18 cellular contexts compared by ENCODE assay signal in genomic region chr16:31184888-31185287, GRCh38. TPM values are rescaled to one million over a fixed set of nuclear protein-coding genes. Genes with fewer than 3 reads are reported as not detected.
DNase-seq lines count a peak whose midpoint lies in the region; ATAC-seq and TF ChIP-seq lines count a peak whose summit lies in the region.
"Had no signal": no experiment of that assay in that cellular context is flagged by ENCODE, and none has a peak within 500 bp of the region (broad histone marks: within the 10 kb centered on the region; RNA-seq: fewer than 3 reads in every experiment).

No MANE protein-coding gene starts in this region.

- no peak overlapping the region for H3K4me3 ChIP-seq in CD8-positive, alpha-beta memory T cell (ENCODE audit: low read length)
- H3K4me3 ChIP-seq in adrenal gland (no peak overlapping the region), esophagus squamous epithelium (no peak overlapping the region)
- H3K4me3 ChIP-seq: BLaER1, ovary had no signal

- H3K27me3 Mint-ChIP-seq in CD8-positive, alpha-beta memory T cell = peaks cover 0 to 5% of the 10 kb centered on the region in 2 donors
- peaks cover 1% of the 10 kb centered on the region for H3K27me3 Mint-ChIP-seq in IgD-negative memory B cell
- H3K27me3 Mint-ChIP-seq in activated naive CD8-positive, alpha-beta T cell treated with anti-CD3 and anti-CD28 coated beads, Interleukin-2, amount 50 U/mL, for 24 hours = peaks cover 1% of the 10 kb centered on the region
- H3K27me3 Mint-ChIP-seq in neural crest cell (ENCODE audit: low read depth) = peaks cover 50% of the 10 kb centered on the region

- no peak overlapping the region for H3K27ac ChIP-seq in CD8-positive, alpha-beta memory T cell (ENCODE audit: low read depth, low read length)
- H3K27ac ChIP-seq in adrenal gland (no peak overlapping the region), esophagus squamous epithelium (no peak overlapping the region)
- H3K27ac ChIP-seq: BLaER1, ovary had no signal

- POLR2A ChIA-PET in CD8-positive, alpha-beta memory T cell (lab: Charles Lee) = interaction anchor here (0.6 to 6.7 kb wide), 5 partner anchors 10 to 42 kb away, joined by 3 to 40 read pairs (median 7); partner anchors contain the start of genes PYCARD and PYDC1

- H3K27ac Mint-ChIP-seq in CD8-positive, alpha-beta memory T cell = peak overlapping the region; percentile 4 to 94 (median 72)
- H3K27ac Mint-ChIP-seq in IgD-negative memory B cell = peak overlapping the region in 2 of 3 donors; percentile 89
- H3K27ac Mint-ChIP-seq in activated naive CD8-positive, alpha-beta T cell treated with anti-CD3 and anti-CD28 coated beads, Interleukin-2, amount 50 U/mL, for 24 hours = peak overlapping the region; percentile 87
- H3K27ac Mint-ChIP-seq in neural crest cell (ENCODE audit: unreplicated experiment) = no peak overlapping the region

- H3K4me3 Mint-ChIP-seq in CD8-positive, alpha-beta memory T cell = peak overlapping the region; percentile 3 to 72 (median 51)
- H3K4me3 Mint-ChIP-seq in IgD-negative memory B cell (peak overlapping the region in 3 of 4 donors; percentile 6 to 75 (median 43)), neural crest cell (peak overlapping the region; percentile 60)
- peak overlapping the region; percentile 97 for H3K4me3 Mint-ChIP-seq in activated naive CD8-positive, alpha-beta T cell treated with anti-CD3 and anti-CD28 coated beads, Interleukin-2, amount 50 U/mL, for 24 hours

- H3K27me3 ChIP-seq in CD8-positive, alpha-beta memory T cell (ENCODE audit: insufficient read depth, low read length, poor library complexity, severe bottlenecking) = no peaks in the 10 kb centered on the region
- H3K27me3 ChIP-seq in adrenal gland (no peaks in the 10 kb centered on the region), esophagus squamous epithelium (no peaks in the 10 kb centered on the region)
- H3K27me3 ChIP-seq: BLaER1, ovary had no signal

- TF ChIP-seq POLR2A in adrenal gland (IDR thresholded peaks at IDR 0.05) (no peak), esophagus squamous epithelium (IDR thresholded peaks at IDR 0.05) (no peak)

- peaks cover 80% of the 10 kb centered on the region for H3K4me1 ChIP-seq in CD8-positive, alpha-beta memory T cell (ENCODE audit: insufficient read depth, low read length)
- H3K4me1 ChIP-seq in adrenal gland (replicated peaks in 1 of 2) (peaks cover 21 to 34% of the 10 kb centered on the region in 2 donors), esophagus squamous epithelium (peaks cover 18 to 63% (median 28%) of the 10 kb centered on the region in 3 donors)

- H3K9me3 ChIP-seq in CD8-positive, alpha-beta memory T cell (ENCODE audit: low read length) = no peaks in the 10 kb centered on the region
- H3K9me3 ChIP-seq in adrenal gland (replicated peaks in 1 of 3) = no peaks in the 10 kb centered on the region
- no peaks in the 10 kb centered on the region for H3K9me3 ChIP-seq in esophagus squamous epithelium
- H3K9me3 ChIP-seq: BLaER1, ovary had no signal

- CTCF ChIA-PET in CD8-positive, alpha-beta memory T cell (lab: Charles Lee) = interaction anchor here (0.6 to 3.5 kb wide), 2 partner anchors 11 to 43 kb away, joined by 3 to 12 read pairs; no protein-coding TSS in a partner anchor

- peaks cover 42 to 93% (median 50%) of the 10 kb centered on the region in 3 donors for H3K36me3 Mint-ChIP-seq in CD8-positive, alpha-beta memory T cell
- H3K36me3 Mint-ChIP-seq in IgD-negative memory B cell (peaks cover 6% of the 10 kb centered on the region), neural crest cell (ENCODE audit: low read depth) (peaks cover 80% of the 10 kb centered on the region)
- H3K36me3 Mint-ChIP-seq in activated naive CD8-positive, alpha-beta T cell treated with anti-CD3 and anti-CD28 coated beads, Interleukin-2, amount 50 U/mL, for 24 hours (ENCODE audit: low read depth) = peaks cover 92% of the 10 kb centered on the region

- DNase-seq in CD8-positive, alpha-beta memory T cell = no peak
- DNase-seq in activated naive CD8-positive, alpha-beta T cell treated with anti-CD3 and anti-CD28 coated beads, Interleukin-2, amount 50 U/mL, for 24 hours = no peak
- DNase-seq in neural crest cell (ENCODE audit: low read depth, low spot score) (no peak), adrenal gland (no peak), esophagus squamous epithelium (lab: John Stamatoyannopoulos, UW) (no peak)
- no peak for DNase-seq in activated effector memory CD4-positive, alpha-beta T cell treated with anti-CD3 and anti-CD28 coated beads, Interleukin-2, amount 50 U/mL, for 16 hours
- DNase-seq: HCEC 1CT, IMR-90, mesendoderm, NCI-H1092, NCI-H2171 treated with DMSO at 0.1 percent for 48 hours, ovary, SHP77, small intestine, T-helper 9 cell had no signal

- no peak for ATAC-seq in activated naive CD8-positive, alpha-beta T cell treated with anti-CD3 and anti-CD28 coated beads, Interleukin-2, amount 50 U/mL, for 24 hours

- TF ChIP-seq CTCF in neural crest cell (conservative IDR thresholded peaks at IDR 0.05) (no peak), adrenal gland (IDR thresholded peaks at IDR 0.05) (no peak), esophagus squamous epithelium (IDR thresholded peaks at IDR 0.05) (no peak)

- 89 to 98% (median 95%) methylated on average over 14 of the region's 14 CpGs for WGBS in adrenal gland, 4 donors
- 75 to 81% methylated on average over 3 of the region's 14 CpGs for WGBS in esophagus squamous epithelium, 2 donors

- intact Hi-C loops in adrenal gland (cut with DNase I) = no loop called here
- intact Hi-C loops in esophagus squamous epithelium (cut with DNase I) = no loop called here

- H3K4me1 Mint-ChIP-seq in CD8-positive, alpha-beta memory T cell = peaks cover 82 to 88% (median 87%) of the 10 kb centered on the region in 3 donors
- peaks cover 33 to 47% (median 45%) of the 10 kb centered on the region in 3 donors for H3K4me1 Mint-ChIP-seq in IgD-negative memory B cell
- peaks cover 85% of the 10 kb centered on the region for H3K4me1 Mint-ChIP-seq in activated naive CD8-positive, alpha-beta T cell treated with anti-CD3 and anti-CD28 coated beads, Interleukin-2, amount 50 U/mL, for 24 hours
- H3K4me1 Mint-ChIP-seq in neural crest cell = peaks cover 65% of the 10 kb centered on the region

- H3K36me3 ChIP-seq in CD8-positive, alpha-beta memory T cell (ENCODE audit: insufficient read depth, low read length) = peaks cover 76% of the 10 kb centered on the region
- H3K36me3 ChIP-seq in adrenal gland (replicated peaks in 1 of 2) (peaks cover 0 to 77% of the 10 kb centered on the region in 2 donors), esophagus squamous epithelium (peaks cover 32 to 78% (median 64%) of the 10 kb centered on the region in 3 donors)
- H3K36me3 ChIP-seq: ovary had no signal

- peaks cover 0 to 3% (median 0%) of the 10 kb centered on the region in 5 donors for H3K9me3 Mint-ChIP-seq in CD8-positive, alpha-beta memory T cell
- H3K9me3 Mint-ChIP-seq in IgD-negative memory B cell = peaks cover 0 to 1% (median 0%) of the 10 kb centered on the region in 3 donors
- H3K9me3 Mint-ChIP-seq in activated naive CD8-positive, alpha-beta T cell treated with anti-CD3 and anti-CD28 coated beads, Interleukin-2, amount 50 U/mL, for 24 hours = no peaks in the 10 kb centered on the region
- no peaks in the 10 kb centered on the region for H3K9me3 Mint-ChIP-seq in neural crest cell

RNA-seq across cellular contexts. Expression of gene FUS, which starts 4.9 kb away (rescaled TPM):
- total RNA-seq in CD8-positive, alpha-beta memory T cell = 100 to 1,000 TPM; 621 to 671 TPM
- polyA plus RNA-seq in CD8-positive, alpha-beta memory T cell = 163 TPM
- 167 TPM for polyA plus RNA-seq in IgD-negative memory B cell
- total RNA-seq in neural crest cell = 970 and 984 TPM in 2 replicates
- total RNA-seq in adrenal gland = 100 to 1,000 TPM in 4 of 8 donors, 10 to 100 TPM in 4; 12.7 to 285 (median 87.1) TPM
- 100 to 1,000 TPM; 288 to 536 (median 474) TPM for polyA plus RNA-seq in adrenal gland
- 10 to 100 TPM; 30.2 to 97.8 (median 55.1) TPM for total RNA-seq in esophagus squamous epithelium

RNA-seq across cellular contexts. Expression of gene PYCARD, which starts 17.7 kb away (rescaled TPM):
- 1 to 10 TPM; 4.5 to 5.9 TPM for total RNA-seq in CD8-positive, alpha-beta memory T cell
- 77.8 TPM for polyA plus RNA-seq in CD8-positive, alpha-beta memory T cell
- polyA plus RNA-seq in IgD-negative memory B cell = 130 TPM
- total RNA-seq in neural crest cell = 1.7 and 3.3 TPM in 2 replicates
- total RNA-seq in adrenal gland = 10 to 100 TPM; 12.5 to 54.4 (median 23.7) TPM
- polyA plus RNA-seq in adrenal gland = 10 to 100 TPM in 2 of 3 donors, 1 to 10 TPM in 1; 3.2 to 31.7 (median 30.7) TPM
- 10 to 100 TPM; 53.0 to 70.7 (median 63.9) TPM for total RNA-seq in esophagus squamous epithelium

RNA-seq across cellular contexts. Expression of gene TRIM72, which starts 29.0 kb away (rescaled TPM):
- not detected for total RNA-seq in CD8-positive, alpha-beta memory T cell
- not detected for polyA plus RNA-seq in CD8-positive, alpha-beta memory T cell
- not detected for polyA plus RNA-seq in IgD-negative memory B cell
- 0.05 TPM in 1 of 2 replicates, not detected in the other for total RNA-seq in neural crest cell
- under 1 TPM in 2 of 8 donors, not detected in 6; 0.04 to 0.24 TPM for total RNA-seq in adrenal gland
- under 1 TPM in 2 of 3 donors, not detected in 1; 0.03 to 0.08 TPM for polyA plus RNA-seq in adrenal gland
- total RNA-seq in esophagus squamous epithelium = not detected
- total RNA-seq: epithelial cell of proximal tubule, IMR-90 had no signal
- polyA plus RNA-seq: IMR-90 had no signal

RNA-seq across cellular contexts. Expression of gene PYDC1, which starts 32.0 kb away (rescaled TPM):
- not detected for total RNA-seq in CD8-positive, alpha-beta memory T cell
- not detected for polyA plus RNA-seq in CD8-positive, alpha-beta memory T cell
- polyA plus RNA-seq in IgD-negative memory B cell (not detected), adrenal gland (not detected)
- total RNA-seq in neural crest cell (not detected in 2 replicates), adrenal gland (not detected), esophagus squamous epithelium (not detected)
- total RNA-seq: epithelial cell of proximal tubule, IMR-90, ovary had no signal
- polyA plus RNA-seq: IMR-90, ovary, small intestine had no signal

RNA-seq across cellular contexts. Expression of gene PRSS36, which starts 35.0 kb away (rescaled TPM):
- total RNA-seq in CD8-positive, alpha-beta memory T cell = under 1 TPM; 0.44 to 0.61 TPM
- 3.1 TPM for polyA plus RNA-seq in CD8-positive, alpha-beta memory T cell
- polyA plus RNA-seq in IgD-negative memory B cell (1.4 TPM), adrenal gland (10 to 100 TPM in 1 of 3 donors, 1 to 10 TPM in 2; 1.0 to 17.7 (median 8.2) TPM)
- total RNA-seq in neural crest cell (0.68 and 1.1 TPM in 2 replicates), adrenal gland (10 to 100 TPM in 1 of 8 donors, 1 to 10 TPM in 7; 3.0 to 18.3 (median 7.4) TPM), esophagus squamous epithelium (1 to 10 TPM in 2 of 4 donors, under 1 TPM in 2; 0.38 to 4.2 (median 1.9) TPM)

Comparison
In these comparisons a context has a peak if more than half of its experiments do, and no peak if none do; other contexts are left out.
1. H3K4me3 Mint-ChIP-seq: peak in every context shown above with its lines; median percentile 97 in activated naive CD8-positive, alpha-beta T cell treated with anti-CD3 and anti-CD28 coated beads, Interleukin-2, amount 50 U/mL, for 24 hours; 60 in neural crest cell; 51 in CD8-positive, alpha-beta memory T cell; 43 in IgD-negative memory B cell.